In genomic region chr12:54588110-54588831, GRCh38 we compare ENCODE assay signal across 8 cellular contexts. TPM values are rescaled to one million over a fixed set of nuclear protein-coding genes. Genes with fewer than 3 reads are reported as not detected.
DNase-seq lines count a peak whose midpoint lies in the region; ATAC-seq and TF ChIP-seq lines count a peak whose summit lies in the region.

PPP1R1A (minus strand) TSS chr12:54588659; CDS start chr12:54588488, 171 bp downstream.

- no peaks in the 10 kb centered on the region for H3K36me3 ChIP-seq in mammary epithelial cell (ENCODE audit: insufficient read depth, low read length)
- peaks cover 3 to 8% (median 5%) of the 10 kb centered on the region in 4 donors for H3K36me3 ChIP-seq in liver (ENCODE audit: control insufficient read depth in 4 of 4, insufficient read depth in 3 of 4, low read depth in 1 of 4, low read length in 3 of 4)
- peaks cover 0 to 10% (median 7%) of the 10 kb centered on the region in 5 donors for H3K36me3 ChIP-seq in subcutaneous abdominal adipose tissue (ENCODE audit: control insufficient read depth in 5 of 5, insufficient read depth in 5 of 5, low read length in 5 of 5)

- TF ChIP-seq CTCF in mammary epithelial cell (conservative IDR thresholded peaks at IDR 0.05 in 1 of 2, IDR thresholded peaks at IDR 0.05 in 1 of 2; ENCODE audit: extremely low read depth in 1 of 2, insufficient read depth in 1 of 2, low read depth in 1 of 2, low read length in 2 of 2) (no peak), liver (IDR thresholded peaks at IDR 0.05; ENCODE audit: low read depth, low read length, missing input control) (no peak), foreskin keratinocyte (conservative IDR thresholded peaks at IDR 0.05) (no peak)

- DNase-seq in NCI-H1105 treated with DMSO at 0.1 percent for 48 hours (lab: John Stamatoyannopoulos, UW): peak; percentile 6
- no peak for DNase-seq in NCI-H1105 (lab: John Stamatoyannopoulos, UW)
- DNase-seq in mammary epithelial cell: no peak
- no peak for DNase-seq in foreskin melanocyte
- no peak for DNase-seq in foreskin keratinocyte
- no peak for DNase-seq in stimulated activated CD4-positive, alpha-beta T cell treated with anti-CD3 and anti-CD28 coated beads, Interleukin-4, amount 100 ng/mL, for 24 hours

- ATAC-seq in foreskin keratinocyte: no peak

- dilution Hi-C loops in mammary epithelial cell (cut with HindIII; ENCODE audit: low sequenced_read_pairs): no loop called here

- H3K4me3 ChIP-seq in mammary epithelial cell (replicated peaks in 1 of 3; ENCODE audit: insufficient read depth in 1 of 3, low read depth in 2 of 3, low read length in 3 of 3): no peak within 1 kb of the TSS
- H3K4me3 ChIP-seq in liver (ENCODE audit: low read depth in 1 of 3, low read length in 3 of 3): peak within 1 kb of the TSS; percentile 68 to 82 (median 77)
- H3K4me3 ChIP-seq in subcutaneous abdominal adipose tissue (ENCODE audit: low read depth in 1 of 5, low read length in 5 of 5): peak within 1 kb of the TSS; percentile 61 to 94 (median 79)

- no peaks in the 10 kb centered on the region for H4K20me1 ChIP-seq in mammary epithelial cell (ENCODE audit: insufficient read depth, low read length)

- H3K79me2 ChIP-seq in mammary epithelial cell (ENCODE audit: insufficient read depth, low read length): no peaks in the 10 kb centered on the region

- intact Hi-C loops in mammary epithelial cell (cut with micrococcal nuclease): no loop called here

- no peak within 1 kb of the TSS for H3K27ac ChIP-seq in mammary epithelial cell (ENCODE audit: insufficient read depth, low read depth, low read length)
- peak within 1 kb of the TSS; percentile 76 to 86 for H3K27ac ChIP-seq in liver (ENCODE audit: low read depth in 1 of 2, low read length in 2 of 2)
- peak within 1 kb of the TSS; percentile 85 for H3K27ac ChIP-seq in subcutaneous abdominal adipose tissue (ENCODE audit: low read depth, low read length)
- no peak within 1 kb of the TSS for H3K27ac ChIP-seq in foreskin keratinocyte

- TF ChIP-seq RAD21 in liver (IDR thresholded peaks at IDR 0.05): no peak

- H3K27me3 ChIP-seq in mammary epithelial cell (ENCODE audit: insufficient read depth, low read length) (peaks cover 21% of the 10 kb centered on the region), liver (ENCODE audit: control insufficient read depth in 4 of 4, insufficient read depth in 4 of 4, low read length in 3 of 4) (no peaks in the 10 kb centered on the region), subcutaneous abdominal adipose tissue (ENCODE audit: control insufficient read depth in 5 of 5, insufficient read depth in 4 of 5, low read length in 5 of 5) (peaks cover 0 to 21% (median 10%) of the 10 kb centered on the region in 5 donors), foreskin keratinocyte (peaks cover 86% of the 10 kb centered on the region)

- no TSS peak for BruUV-seq in mammary epithelial cell (replicated peaks; lab: Mats Ljungman, UMichigan)

- peak within 1 kb of the TSS; percentile 62 for H3K4me2 ChIP-seq in mammary epithelial cell (ENCODE audit: insufficient read depth, low read depth, low read length)

- H2AFZ ChIP-seq in mammary epithelial cell (ENCODE audit: low read depth, low read length): no peak within 1 kb of the TSS

- H3K4me1 ChIP-seq in mammary epithelial cell (ENCODE audit: insufficient read depth, low read length) (no peaks in the 10 kb centered on the region), liver (ENCODE audit: control insufficient read depth in 4 of 4, insufficient read depth in 4 of 4, low read length in 3 of 4) (peaks cover 8 to 41% (median 24%) of the 10 kb centered on the region in 4 donors), subcutaneous abdominal adipose tissue (ENCODE audit: control insufficient read depth in 5 of 5, insufficient read depth in 5 of 5, low read length in 5 of 5) (peaks cover 2 to 72% (median 58%) of the 10 kb centered on the region in 5 donors), foreskin keratinocyte (no peaks in the 10 kb centered on the region)

- WGBS in mammary epithelial cell (ENCODE audit: low coverage, missing lambda C conversion rate): 6% methylated on average over 9 of the region's 75 CpGs
- 2% methylated on average over 75 of the region's 75 CpGs for WGBS in liver

- no peak within 1 kb of the TSS for H3K9ac ChIP-seq in mammary epithelial cell (ENCODE audit: insufficient read depth, low read length)
- peak within 1 kb of the TSS; percentile 67 to 68 for H3K9ac ChIP-seq in liver (ENCODE audit: low read depth in 1 of 2, low read length in 2 of 2)
- peak within 1 kb of the TSS; percentile 56 to 91 (median 73) for H3K9ac ChIP-seq in subcutaneous abdominal adipose tissue (ENCODE audit: low read length in 5 of 5)

- CTCF ChIA-PET in mammary epithelial cell (lab: Charles Lee; ENCODE audit: low non-redundant PET): no interaction called here

- in situ Hi-C loops in mammary epithelial cell (cut with MboI; ENCODE audit: low sequenced_read_pairs in 2 of 2): no loop called here

- H3K9me3 ChIP-seq in mammary epithelial cell (replicated peaks; ENCODE audit: insufficient read depth, low read length) (no peaks in the 10 kb centered on the region), liver (ENCODE audit: control insufficient read depth in 4 of 4, low read length in 3 of 4) (no peaks in the 10 kb centered on the region), subcutaneous abdominal adipose tissue (ENCODE audit: control insufficient read depth in 5 of 5, low read length in 5 of 5) (no peaks in the 10 kb centered on the region)

TF ChIP-seq in liver, 16 proteins besides CTCF, POLR2A, EP300 and RAD21:
- TF ChIP-seq FOXA2 (IDR thresholded peaks at IDR 0.05) (no peak), EGR1 (IDR thresholded peaks at IDR 0.05; ENCODE audit: low read depth in 2 of 2) (no peak), HNF4A (conservative IDR thresholded peaks at IDR 0.05) (peak in 1 of 2 donors; percentile 36)

RNA-seq across cellular contexts. Expression of gene PPP1R1A, which starts in this region (rescaled TPM):
- total RNA-seq in mammary epithelial cell (not detected), liver (10 to 100 TPM in 1 of 2 donors, 1 to 10 TPM in 1; 8.1 to 12.4 TPM), foreskin keratinocyte (not detected in 2 replicates)
- polyA plus RNA-seq in mammary epithelial cell (not detected), liver (100 to 1,000 TPM in 1 of 2 donors, 10 to 100 TPM in 1; 75.2 to 182 TPM), foreskin keratinocyte (not detected in 2 replicates)
- polyA minus RNA-seq in mammary epithelial cell: not detected

Comparison
In these comparisons a context has a peak if more than half of its experiments do, and no peak if none do; other contexts are left out.
1. RNA of gene PPP1R1A (polyA plus RNA-seq): 75.2 to 182 TPM in liver; not detected in mammary epithelial cell (single experiment) and not detected in foreskin keratinocyte; every median in the first group is over 10 times any median in the second.
2. H3K27ac ChIP-seq: peak in liver (2 of 2) and subcutaneous abdominal adipose tissue (single experiment); none in mammary epithelial cell (single experiment) and foreskin keratinocyte (single experiment).
3. H3K4me3 ChIP-seq: peak in liver (3 of 3) and subcutaneous abdominal adipose tissue (5 of 5); none in mammary epithelial cell (0 of 3).